ENCODE assay signal across 2 cellular contexts in genomic region chr14:20687362-20688166, GRCh38.
TF ChIP-seq lines count a peak whose summit lies in the region.

No MANE protein-coding gene starts in this region.

TF ChIP-seq in GM12891, 5 proteins besides CTCF, POLR2A, EP300 and RAD21:
- TF ChIP-seq SPI1 (IDR thresholded peaks at IDR 0.05; ENCODE audit: low read depth, low read length) (no peak), PAX5 (IDR thresholded peaks at IDR 0.05; ENCODE audit: insufficient read depth, low read length, severe bottlenecking) (no peak), POLR2AphosphoS5 (IDR thresholded peaks at IDR 0.05; ENCODE audit: low read depth, low read length) (no peak), TAF1 (IDR thresholded peaks at IDR 0.05; ENCODE audit: low read depth, low read length) (no peak), POU2F2 (IDR thresholded peaks at IDR 0.05; ENCODE audit: low read depth, low read length) (no peak)

TF ChIP-seq in HEK293T, 16 proteins besides CTCF, POLR2A, EP300 and RAD21 (continued from another document):
- TF ChIP-seq CTBP1 (IDR thresholded peaks at IDR 0.05; ENCODE audit: borderline replicate concordance) (no peak), HDGF (IDR thresholded peaks at IDR 0.05; ENCODE audit: borderline replicate concordance) (no peak), FOXM1 (IDR thresholded peaks at IDR 0.05; ENCODE audit: borderline replicate concordance) (no peak), ZNF384 (IDR thresholded peaks at IDR 0.05) (no peak), TARDBP (IDR thresholded peaks at IDR 0.05) (no peak)
